Comparison of ENCODE assay signal across 36 cellular contexts in the genomic region with DNA sequence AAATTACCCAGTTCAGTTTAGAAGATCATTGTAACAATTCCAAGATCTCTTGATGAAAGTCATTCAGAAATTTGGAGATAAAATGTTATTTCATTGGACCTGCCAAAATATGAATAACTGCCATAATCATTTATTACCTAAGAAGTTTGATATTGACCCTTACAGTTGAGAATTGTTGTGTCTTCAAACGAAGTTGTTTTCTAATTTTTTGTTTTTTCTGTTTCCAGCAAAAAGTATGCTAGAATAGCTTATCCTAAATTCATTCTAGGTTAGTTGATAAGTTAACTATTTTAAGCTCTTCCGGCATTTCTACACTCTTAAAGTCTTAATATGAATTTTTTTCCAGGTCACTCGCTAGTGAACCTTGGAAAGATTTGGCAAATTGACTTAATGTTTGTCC. TPM values are rescaled to one million over a fixed set of nuclear protein-coding genes. Genes with fewer than 3 reads are reported as not detected.
"Had no signal": no experiment of that assay in that cellular context is flagged by ENCODE, and none has a peak within 500 bp of the region (broad histone marks: within the 10 kb centered on the region; RNA-seq: fewer than 3 reads in every experiment).

No MANE protein-coding gene starts in this region.

- H3K4me1 ChIP-seq: adrenal gland, body of pancreas, breast epithelium had no signal

- H3K9me3 ChIP-seq: adrenal gland, body of pancreas, breast epithelium had no signal

- DNase-seq: activated B cell treated with CpG ODN at 0.5 μM for 24 hours; activated CD4-positive, alpha-beta memory T cell treated with anti-CD3 and anti-CD28 coated beads for 36 hours; activated CD4-positive, alpha-beta T cell treated with anti-CD3 and anti-CD28 coated beads for 4 hours; activated CD4-positive, alpha-beta T cell treated with anti-CD3 and anti-CD28 coated beads, Interleukin-2, amount 10 ng/mL, durations not matched to agents 24 days and 14 days; activated CD4-positive, alpha-beta T cell treated with anti-CD3 and anti-CD28 coated beads, Interleukin-2, amount 50 U/mL, for 1 hour; activated CD4-positive, alpha-beta T cell treated with anti-CD3 and anti-CD28 coated beads, Interleukin-2, amount 50 U/mL, for 4 hours; activated CD4-positive, CD25-positive, alpha-beta regulatory T cell treated with anti-CD3 and anti-CD28 coated beads, Interleukin-2, amount 50 U/mL, for 72 hours; activated CD8-positive, alpha-beta memory T cell treated with anti-CD3 and anti-CD28 coated beads, Interleukin-2, amount 50 U/mL, for 4 hours; activated CD8-positive, alpha-beta T cell treated with anti-CD3 and anti-CD28 coated beads for 36 hours; activated effector memory CD4-positive, alpha-beta T cell treated with anti-CD3 and anti-CD28 coated beads, Interleukin-2, amount 50 U/mL, for 16 hours; activated gamma-delta T cell treated with Interleukin-2 at 50 U/mL for 16 hours; activated naive CD4-positive, alpha-beta T cell; activated naive CD4-positive, alpha-beta T cell treated with anti-CD3 and anti-CD28 coated beads for 36 hours; activated naive CD4-positive, alpha-beta T cell treated with anti-CD3 and anti-CD28 coated beads, Interleukin-2, amount 50 U/mL, for 16 hours; activated naive CD8-positive, alpha-beta T cell treated with anti-CD3 and anti-CD28 coated beads for 36 hours; activated T-cell treated with anti-CD3 and anti-CD28 coated beads for 4 hours; activated T-cell treated with anti-CD3 and anti-CD28 coated beads, Interleukin-2, amount 50 U/mL, for 1 hour; activated T-cell treated with anti-CD3 and anti-CD28 coated beads, Interleukin-2, amount 50 U/mL, for 4 hours; activated T-cell treated with anti-CD3 and anti-CD28 coated beads, Interleukin-2, amount 50 U/mL, for 72 hours; adrenal gland; amniotic stem cell; aorta; body of pancreas; brain microvascular endothelial cell; central memory CD4-positive, alpha-beta T cell; T-helper 1 cell; T-helper 2 cell; T-helper 9 cell had no signal

- H3K4me3 ChIP-seq: adrenal gland, body of pancreas, breast epithelium had no signal

- H3K36me3 ChIP-seq: adrenal gland, brain microvascular endothelial cell, breast epithelium had no signal

- H3K27ac ChIP-seq: adrenal gland, body of pancreas, brain microvascular endothelial cell, breast epithelium, VCaP had no signal

- FAIRE-seq: astrocyte, TTC549 had no signal

- ATAC-seq: activated CD8-positive, alpha-beta T cell treated with anti-CD3 and anti-CD28 coated beads for 36 hours; activated naive CD4-positive, alpha-beta T cell treated with anti-CD3 and anti-CD28 coated beads, Interleukin-2, amount 50 U/mL, for 72 hours; activated T-cell treated with anti-CD3 and anti-CD28 coated beads, Interleukin-2, amount 50 U/mL, for 4 hours; activated T-cell treated with anti-CD3 and anti-CD28 coated beads, Interleukin-2, amount 50 U/mL, for 72 hours; activated T-helper 17 cell treated with anti-CD3 and anti-CD28 coated beads, Interleukin-2, amount 50 U/mL, for 72 hours; body of pancreas had no signal

- H3K27me3 ChIP-seq: body of pancreas, brain microvascular endothelial cell, breast epithelium had no signal

RNA-seq across cellular contexts. Expression of gene CYP24A1, which starts 28.9 kb away (rescaled TPM):
- total RNA-seq: activated B cell treated with CpG ODN at 0.5 μM for 24 hours; activated CD4-positive, alpha-beta T cell treated with anti-CD3 and anti-CD28 coated beads, Interleukin-2, amount 10 ng/mL, durations not matched to agents 24 days and 14 days; activated CD8-positive, alpha-beta T cell treated with anti-CD3 and anti-CD28 coated beads for 36 hours; activated naive CD4-positive, alpha-beta T cell treated with anti-CD3 and anti-CD28 coated beads for 36 hours; activated naive CD4-positive, alpha-beta T cell treated with anti-CD3 and anti-CD28 coated beads, Interleukin-2, amount 50 U/mL, for 72 hours; activated naive CD8-positive, alpha-beta T cell treated with anti-CD3 and anti-CD28 coated beads for 36 hours; activated T-cell treated with anti-CD3 and anti-CD28 coated beads, Interleukin-2, amount 50 U/mL, for 4 hours; activated T-cell treated with anti-CD3 and anti-CD28 coated beads, Interleukin-2, amount 50 U/mL, for 72 hours; activated T-helper 1 cell treated with anti-CD3 and anti-CD28 coated beads, Interleukin-12 subunit alpha, Interleukin-12 subunit beta, Interleukin-2, Interleukin-4 antibody, amounts not matched to agents 30 ng/mL and 10 ng/mL and 1 ng/mL, durations not matched to agents 14 hours and 24 hours and 36 hours; adrenal gland; aorta; body of pancreas; cardiac septum had no signal
- polyA plus RNA-seq: aorta had no signal
